Comparison of ENCODE assay signal across 9 cellular contexts in the genomic region with DNA sequence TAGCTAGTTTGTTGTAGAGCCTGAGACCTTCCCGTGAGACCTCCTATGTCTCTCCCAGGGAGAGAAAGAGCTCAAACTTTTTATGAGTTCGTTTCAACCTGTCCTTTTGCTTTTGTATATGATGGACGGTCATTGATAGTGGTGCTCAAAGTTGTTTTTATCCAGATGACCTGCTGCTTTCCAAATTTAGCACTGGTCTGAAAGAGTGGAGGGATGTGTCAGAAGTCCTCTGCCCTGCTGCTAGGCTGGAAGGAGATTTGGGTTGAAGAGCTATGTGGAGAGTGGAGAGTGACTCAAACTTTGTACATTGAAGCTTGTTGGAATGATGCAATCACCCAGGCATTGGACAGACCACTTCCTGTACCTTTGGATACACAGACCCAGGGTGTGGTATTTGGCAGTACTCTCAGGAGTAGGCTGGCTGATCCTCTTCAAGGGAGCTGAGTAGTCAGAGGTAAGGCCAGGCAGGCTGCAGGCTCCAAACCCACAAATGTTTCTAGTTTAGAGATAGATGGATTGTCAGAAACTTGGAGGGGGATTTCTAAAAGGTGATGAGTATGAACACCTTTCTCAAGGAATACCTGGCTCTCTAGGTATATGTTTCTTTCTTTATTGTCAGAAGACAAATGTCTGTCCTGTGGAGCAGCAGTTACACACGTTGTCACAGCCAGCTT. TPM values are rescaled to one million over a fixed set of nuclear protein-coding genes. Genes with fewer than 3 reads are reported as not detected.
DNase-seq lines count a peak whose midpoint lies in the region; ATAC-seq, FAIRE-seq and TF ChIP-seq lines count a peak whose summit lies in the region.
"Had no signal": no experiment of that assay in that cellular context is flagged by ENCODE, and none has a peak within 500 bp of the region (broad histone marks: within the 10 kb centered on the region; RNA-seq: fewer than 3 reads in every experiment).

No MANE protein-coding gene starts in this region.

- H3K4me1 Mint-ChIP-seq in WTC11 (peaks cover 19% of the 10 kb centered on the region), H9 (peaks cover 0 to 4% of the 10 kb centered on the region in 2 experiments; a peak in 2 of 4 replicates)
- H3K4me1 Mint-ChIP-seq: natural killer cell had no signal

- H2BK20ac ChIP-seq in H9 (ENCODE audit: low read depth, low read length, poor library complexity, severe bottlenecking) = no peak overlapping the region

- no peak overlapping the region for H4K5ac ChIP-seq in H9 (ENCODE audit: insufficient read length, low read depth, low read length)

- H2AFZ ChIP-seq in H9 (ENCODE audit: low read length) = no peak overlapping the region

- no peak for TF ChIP-seq CTCF in WTC11 (IDR thresholded peaks at IDR 0.05)
- no peak for TF ChIP-seq CTCF in left lung (IDR thresholded peaks at IDR 0.05)
- no peak for TF ChIP-seq CTCF in uterus (IDR thresholded peaks at IDR 0.05)
- TF ChIP-seq CTCF in H9 (conservative IDR thresholded peaks at IDR 0.05) = no peak

- H4K91ac ChIP-seq in H9 (ENCODE audit: insufficient read length, low read depth, low read length) = no peak overlapping the region

- no peak overlapping the region for H2AK5ac ChIP-seq in H9 (ENCODE audit: insufficient read length, low read length)

- CTCF ChIA-PET in WTC11 (lab: Charles Lee) = interaction anchor here (1.3 kb wide), 1 partner anchor 28 kb away, joined by 3 read pairs; no protein-coding TSS in a partner anchor

- WGBS in H9 (ENCODE audit: extremely low coverage, insufficient read length, low lambda C conversion rate) = no CpG with 5 or more reads among the region's 4 CpGs

- H4K20me1 ChIP-seq in H9 (ENCODE audit: control insufficient read depth, insufficient read depth, insufficient read length) = no peaks in the 10 kb centered on the region

- H3K23me2 ChIP-seq in H9 (ENCODE audit: insufficient read length, low read depth, low read length, poor library complexity, severe bottlenecking) = no peaks in the 10 kb centered on the region

- H3K27me3 Mint-ChIP-seq in WTC11 (ENCODE audit: low read depth) = peaks cover under 1% of the 10 kb centered on the region
- H3K27me3 Mint-ChIP-seq in H9 (ENCODE audit: low read depth) = peaks cover 18% of the 10 kb centered on the region

- no peaks in the 10 kb centered on the region for H3K9me3 Mint-ChIP-seq in WTC11
- no peaks in the 10 kb centered on the region for H3K9me3 Mint-ChIP-seq in H9
- H3K9me3 Mint-ChIP-seq: natural killer cell had no signal

- H2BK120ac ChIP-seq in H9 (ENCODE audit: low read depth, low read length, poor library complexity, severe bottlenecking) = no peak overlapping the region

- H3K4me3 Mint-ChIP-seq in WTC11 (no peak overlapping the region), H9 (no peak overlapping the region)
- H3K4me3 Mint-ChIP-seq: natural killer cell had no signal

- H2BK12ac ChIP-seq in H9 (ENCODE audit: insufficient read length, low read depth, low read length) = no peak overlapping the region

- peak; percentile 87 for DNase-seq in AG08395 (ENCODE audit: low spot score)
- DNase-seq in HTR-8/SVneo (ENCODE audit: insufficient read length, low spot score) = peak; percentile 89
- no peak for DNase-seq in WTC11 (ENCODE audit: low spot score)
- DNase-seq in left lung = peak in 1 of 2 donors; percentile 77
- DNase-seq in RPMI8226 = no peak
- DNase-seq in uterus = no peak
- no peak for DNase-seq in H9
- DNase-seq: natural killer cell had no signal

- H4K8ac ChIP-seq in H9 (replicated peaks; ENCODE audit: insufficient read length, low read depth, low read length) = no peak overlapping the region

- no peak overlapping the region for H3T11ph ChIP-seq in H9 (ENCODE audit: low read length)

- peak overlapping the region; percentile 19 to 61 for H3K27ac ChIP-seq in left lung
- no peak overlapping the region for H3K27ac ChIP-seq in uterus
- H3K27ac ChIP-seq in H9 (ENCODE audit: insufficient read length, low read depth, low read length) = no peak overlapping the region

- no peak overlapping the region for H3K4me2 ChIP-seq in H9 (ENCODE audit: insufficient read depth, insufficient read length, low read length)

- H3K4me1 ChIP-seq in left lung (peaks cover 15 to 24% of the 10 kb centered on the region in 2 donors), uterus (no peaks in the 10 kb centered on the region), H9 (ENCODE audit: insufficient read depth, low read length) (no peaks in the 10 kb centered on the region)

- H3K36me3 Mint-ChIP-seq in WTC11 (no peaks in the 10 kb centered on the region), H9 (ENCODE audit: insufficient read depth in 1 of 3, low read depth in 3 of 3) (no peaks in the 10 kb centered on the region)
- H3K36me3 Mint-ChIP-seq: natural killer cell had no signal

- intact Hi-C loops in left lung (cut with DNase I) = no loop called here
- intact Hi-C loops in uterus (cut with DNase I; ENCODE audit: low total_unique reads) = no loop called here

- peak; percentile 92 for FAIRE-seq in HTR-8/SVneo (lab: Jason Lieb, UNC)

- H3K36me3 ChIP-seq in left lung = no peaks in the 10 kb centered on the region
- H3K36me3 ChIP-seq in uterus = no peaks in the 10 kb centered on the region

- H3K4me3 ChIP-seq in left lung = no peak overlapping the region
- no peak overlapping the region for H3K4me3 ChIP-seq in uterus

- H3K27ac Mint-ChIP-seq in WTC11 = no peak overlapping the region
- no peak overlapping the region; a peak in 1 of 7 replicates for H3K27ac Mint-ChIP-seq in H9
- H3K27ac Mint-ChIP-seq: natural killer cell had no signal

- no peaks in the 10 kb centered on the region for H3K9me3 ChIP-seq in left lung
- H3K9me3 ChIP-seq in uterus = no peaks in the 10 kb centered on the region
- no peaks in the 10 kb centered on the region for H3K9me3 ChIP-seq in H9 (ENCODE audit: control insufficient read depth, low read depth, low read length)

- H2BK5ac ChIP-seq in H9 (ENCODE audit: insufficient read length, low read length) = no peak overlapping the region

- no peak overlapping the region for H3K9ac ChIP-seq in H9 (ENCODE audit: extremely low read depth, insufficient read length, low read length)

- H3K14ac ChIP-seq in H9 (ENCODE audit: insufficient read depth, low read length) = no peak overlapping the region

- H3K79me1 ChIP-seq in H9 (ENCODE audit: insufficient read depth, low read depth, low read length, poor library complexity, severe bottlenecking) = no peaks in the 10 kb centered on the region

- H2BK15ac ChIP-seq in H9 (ENCODE audit: low read depth, low read length) = no peak overlapping the region

- no peak for ATAC-seq in WTC11
- peak; percentile 88 for ATAC-seq in left lung
- no peak for ATAC-seq in GM18498 (IDR thresholded peaks at IDR 0.05; ENCODE audit: unreplicated experiment)

- no peaks in the 10 kb centered on the region for H3K79me2 ChIP-seq in H9 (ENCODE audit: insufficient read depth, low read length)

- TF ChIP-seq POLR2A in uterus (IDR thresholded peaks at IDR 0.05) = no peak

- H3K27me3 ChIP-seq in left lung (no peaks in the 10 kb centered on the region), uterus (no peaks in the 10 kb centered on the region), H9 (ENCODE audit: insufficient read depth, low read length) (no peaks in the 10 kb centered on the region; the same call in 1 of the 2 replicates)

- H3K4ac ChIP-seq in H9 (ENCODE audit: low read depth, low read length) = no peak overlapping the region

- POLR2A ChIA-PET in WTC11 (lab: Charles Lee) = no interaction called here

- no peak overlapping the region for H3K23ac ChIP-seq in H9 (ENCODE audit: insufficient read length, low read depth, low read length)

- no peak overlapping the region for H3K18ac ChIP-seq in H9 (ENCODE audit: insufficient read length, low read depth, low read length)

- no peak overlapping the region for H3K56ac ChIP-seq in H9 (ENCODE audit: insufficient read length, low read depth, low read length)

TF ChIP-seq in WTC11, 78 proteins besides CTCF, POLR2A, EP300 and RAD21:
- TF ChIP-seq RORB (CRISPR knock-in tag; IDR thresholded peaks at IDR 0.05) (no peak), GABPB1 (CRISPR knock-in tag; IDR thresholded peaks at IDR 0.05) (peak; percentile 99)
TF ChIP-seq in WTC11: peak in this region for 1.

RNA-seq across cellular contexts. Expression of gene RREB1, which starts 49.4 kb away (rescaled TPM):
- 38.5 to 39.4 TPM (median 39.4 TPM) in 3 replicates for total RNA-seq in WTC11 (2021)
- 10 to 100 TPM; 49.3 to 54.0 TPM for total RNA-seq in left lung
- 10 to 100 TPM; 15.1 to 65.9 (median 22.7) TPM for total RNA-seq in uterus
- total RNA-seq in H9 (2021) = 33.6 and 35.8 TPM in 2 replicates

Comparison
In these comparisons a context has a peak if more than half of its experiments do, and no peak if none do; other contexts are left out.
1. DNase-seq: peak in AG08395 (single experiment) and HTR-8/SVneo (single experiment); none in WTC11 (single experiment), RPMI8226 (single experiment), uterus (0 of 2) and H9 (single experiment).
2. H3K27ac ChIP-seq: peak in left lung (2 of 2); none in uterus (0 of 2) and H9 (single experiment).